8 cellular contexts compared by ENCODE assay signal in the genomic region with DNA sequence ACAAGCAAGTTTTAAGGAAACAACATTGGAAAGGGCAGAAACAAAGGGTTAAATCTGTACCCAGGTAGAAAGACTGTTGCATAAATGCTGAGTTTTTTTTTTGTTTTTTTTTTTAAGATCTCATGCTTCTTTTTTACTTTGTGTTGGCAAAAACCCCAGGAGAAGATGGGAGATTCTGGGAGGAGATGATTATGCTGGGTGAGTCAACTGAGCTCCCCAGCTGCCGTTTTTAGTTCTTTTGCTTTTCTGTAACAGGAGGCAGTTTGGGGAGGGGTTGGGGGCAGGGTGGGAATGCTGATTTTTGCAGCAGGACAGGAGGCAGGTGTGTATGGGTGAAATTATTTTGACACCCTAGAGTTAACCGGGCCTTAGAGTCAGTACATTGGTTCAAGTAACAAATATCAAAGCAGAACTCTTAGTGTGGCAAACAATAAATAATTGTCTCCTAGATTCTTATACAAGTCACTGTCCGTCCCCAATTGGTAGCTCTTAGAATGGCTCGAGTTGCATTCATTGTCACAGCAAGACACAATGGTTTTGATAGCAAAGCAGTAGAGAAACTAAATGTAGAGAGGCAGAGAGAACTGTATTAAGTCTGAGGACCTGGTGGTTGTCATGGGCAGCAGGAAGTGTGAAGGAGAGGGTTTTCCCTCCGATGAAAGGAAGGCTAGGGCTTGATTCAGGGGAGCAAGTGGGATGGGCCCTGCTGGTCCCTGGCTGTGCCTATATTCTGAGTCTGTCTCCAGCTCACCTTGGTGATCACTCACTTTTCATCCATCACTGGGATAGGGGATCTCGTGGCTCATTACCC. TPM values are rescaled to one million over a fixed set of nuclear protein-coding genes. Genes with fewer than 3 reads are reported as not detected.
DNase-seq lines count a peak whose midpoint lies in the region; ATAC-seq, FAIRE-seq and TF ChIP-seq lines count a peak whose summit lies in the region.

No MANE protein-coding gene starts in this region.

- no peak overlapping the region for H2AFZ ChIP-seq in GM23338
- H2AFZ ChIP-seq in keratinocyte (ENCODE audit: control insufficient read depth, low read length) = no peak overlapping the region
- no peak overlapping the region for H2AFZ ChIP-seq in MM.1S (ENCODE audit: low read length)

- DNase-seq in A172 (ENCODE audit: low spot score) (peak; percentile 36), GM23338 (ENCODE audit: low spot score) (no peak), astrocyte of the cerebellum (ENCODE audit: low read depth) (peak; percentile 41), keratinocyte (ENCODE audit: low read depth, low spot score) (no peak), sigmoid colon (no peak), GM19239 (ENCODE audit: insufficient read length, low spot score) (no peak), MM.1S (no peak)

- FAIRE-seq in keratinocyte (lab: Jason Lieb, UNC) (no peak), GM19239 (lab: Jason Lieb, UNC) (no peak)

- TF ChIP-seq CTCF in GM23338 (conservative IDR thresholded peaks at IDR 0.05; ENCODE audit: low read depth in 2 of 2) (no peak), astrocyte of the cerebellum (IDR thresholded peaks at IDR 0.05; ENCODE audit: low read depth, low read length, missing control alignments) (no peak), keratinocyte (optimal IDR thresholded peaks at IDR 0.05 in 1 of 3, IDR thresholded peaks at IDR 0.05 in 1 of 3, conservative IDR thresholded peaks at IDR 0.05 in 1 of 3; ENCODE audit: extremely low read depth in 1 of 3, insufficient read depth in 2 of 3, low read length in 3 of 3) (no peak), sigmoid colon (IDR thresholded peaks at IDR 0.05) (no peak), MM.1S (IDR thresholded peaks at IDR 0.05; ENCODE audit: low read length) (no peak)

- peak overlapping the region; percentile 77; the same call in 1 of the 2 replicates for H3K27ac ChIP-seq in GM23338 (ENCODE audit: low read depth)
- H3K27ac ChIP-seq in keratinocyte (ENCODE audit: control insufficient read depth, insufficient read depth, low read length) = peak overlapping the region; percentile 29
- no peak overlapping the region for H3K27ac ChIP-seq in sigmoid colon
- H3K27ac ChIP-seq in MM.1S (ENCODE audit: low read length) = no peak overlapping the region

- in situ Hi-C loops in astrocyte of the cerebellum (cut with HindIII; ENCODE audit: low sequenced_read_pairs) = no loop called here

- no peak for TF ChIP-seq POLR2A in sigmoid colon (IDR thresholded peaks at IDR 0.05)

- H4K20me1 ChIP-seq in GM23338 (replicated peaks; ENCODE audit: insufficient read depth) (peaks cover 61% of the 10 kb centered on the region), keratinocyte (ENCODE audit: control insufficient read depth, extremely low read depth, insufficient read depth, low read length) (peaks cover 11% of the 10 kb centered on the region), MM.1S (ENCODE audit: insufficient read depth, low read length) (no peaks in the 10 kb centered on the region)

- H3K4me3 Mint-ChIP-seq in GM23338 = peak overlapping the region; percentile 20; the same call in 2 of the 3 replicates

- H3K36me3 Mint-ChIP-seq in GM23338 (ENCODE audit: low read depth) = peaks cover 10% of the 10 kb centered on the region; the same call in 2 of the 3 replicates

- H3K27ac Mint-ChIP-seq in GM23338 = peak overlapping the region; percentile 60

- WGBS in sigmoid colon, 2 donors = 46 to 57% methylated on average over 6 of the region's 6 CpGs

- intact Hi-C loops in sigmoid colon (cut with DNase I) = no loop called here

- H3K9me3 Mint-ChIP-seq in GM23338 = no peaks in the 10 kb centered on the region; the same call in 2 of the 3 replicates

- H3K9me2 ChIP-seq in GM23338 (ENCODE audit: insufficient read depth) (no peaks in the 10 kb centered on the region), MM.1S (replicated peaks; ENCODE audit: insufficient read depth, low read length) (no peaks in the 10 kb centered on the region)

- dilution Hi-C loops in keratinocyte (cut with MboI; ENCODE audit: extremely low pct_ligation_motif_present, low sequenced_read_pairs) = no loop called here

- ATAC-seq in GM23338 (peak; percentile 14), HG02588 (IDR thresholded peaks at IDR 0.05; ENCODE audit: unreplicated experiment) (no peak)

- H3K4me2 ChIP-seq in GM23338 = peak overlapping the region; percentile 71
- peak overlapping the region; percentile 6 for H3K4me2 ChIP-seq in keratinocyte (ENCODE audit: control insufficient read depth, extremely low read depth, insufficient read depth, low read depth, low read length)
- H3K4me2 ChIP-seq in MM.1S (ENCODE audit: low read depth, low read length) = no peak overlapping the region

- peaks cover 67% of the 10 kb centered on the region for H3K4me1 Mint-ChIP-seq in GM23338

- H3K4me3 ChIP-seq in GM23338 (no peak overlapping the region), astrocyte of the cerebellum (ENCODE audit: low read depth, low read length) (no peak overlapping the region), keratinocyte (ENCODE audit: control insufficient read depth in 2 of 3, extremely low read depth in 1 of 3, insufficient read depth in 2 of 3, low read depth in 1 of 3, low read length in 3 of 3) (no peak overlapping the region), sigmoid colon (no peak overlapping the region), MM.1S (ENCODE audit: low read length) (no peak overlapping the region)

- no peaks in the 10 kb centered on the region for H3K27me3 ChIP-seq in GM23338 (ENCODE audit: insufficient read depth)
- H3K27me3 ChIP-seq in keratinocyte (ENCODE audit: control insufficient read depth, extremely low read depth, insufficient read depth, low read length) = no peaks in the 10 kb centered on the region
- H3K27me3 ChIP-seq in sigmoid colon = no peaks in the 10 kb centered on the region
- no peaks in the 10 kb centered on the region for H3K27me3 ChIP-seq in MM.1S (replicated peaks; ENCODE audit: insufficient read depth, low read length)

- H3K9me3 ChIP-seq in keratinocyte (ENCODE audit: control insufficient read depth, low read depth, low read length) (no peaks in the 10 kb centered on the region), sigmoid colon (no peaks in the 10 kb centered on the region), MM.1S (replicated peaks; ENCODE audit: insufficient read depth, low read length) (no peaks in the 10 kb centered on the region)

- H3K79me2 ChIP-seq in GM23338 (replicated peaks; ENCODE audit: insufficient read depth) (peaks cover 95% of the 10 kb centered on the region), keratinocyte (ENCODE audit: control insufficient read depth, insufficient read depth, low read length) (peaks cover 69% of the 10 kb centered on the region), MM.1S (ENCODE audit: low read length) (peaks cover 90% of the 10 kb centered on the region)

- H3K27me3 Mint-ChIP-seq in GM23338 (ENCODE audit: insufficient read depth, low read depth, poor library complexity) = peaks cover 8% of the 10 kb centered on the region

- no peak overlapping the region for H3K9ac ChIP-seq in keratinocyte (ENCODE audit: control insufficient read depth, extremely low read depth, insufficient read depth, low read length)
- H3K9ac ChIP-seq in MM.1S (ENCODE audit: low read length) = no peak overlapping the region

- TF ChIP-seq EP300 in sigmoid colon (IDR thresholded peaks at IDR 0.05) = no peak

- no peaks in the 10 kb centered on the region for H3K36me3 ChIP-seq in GM23338 (ENCODE audit: insufficient read depth)
- peaks cover 7 to 8% of the 10 kb centered on the region in 2 experiments for H3K36me3 ChIP-seq in keratinocyte (ENCODE audit: control insufficient read depth in 2 of 2, extremely low read depth in 1 of 2, insufficient read depth in 2 of 2, low read length in 2 of 2)
- no peaks in the 10 kb centered on the region for H3K36me3 ChIP-seq in sigmoid colon
- no peaks in the 10 kb centered on the region for H3K36me3 ChIP-seq in MM.1S (replicated peaks; ENCODE audit: insufficient read depth, low read length)

- H3K4me1 ChIP-seq in GM23338 (ENCODE audit: insufficient read depth) (peaks cover 37% of the 10 kb centered on the region), keratinocyte (ENCODE audit: control insufficient read depth, extremely low read depth, insufficient read depth, low read length) (peaks cover 12% of the 10 kb centered on the region), sigmoid colon (peaks cover 0 to 46% (median 24%) of the 10 kb centered on the region in 4 donors), MM.1S (ENCODE audit: low read length) (no peaks in the 10 kb centered on the region)

- H3K9me1 ChIP-seq in keratinocyte (ENCODE audit: control insufficient read depth, extremely low read depth, insufficient read depth, low read length) = peaks cover 5% of the 10 kb centered on the region

- peaks cover 16% of the 10 kb centered on the region for H3F3A ChIP-seq in GM23338 (replicated peaks; ENCODE audit: low read depth)
- H3F3A ChIP-seq in MM.1S (ENCODE audit: insufficient read depth, low read length) = no peaks in the 10 kb centered on the region

RNA-seq across cellular contexts. Expression of gene RCOR2, which starts 36.7 kb away (rescaled TPM):
- 0.05 and 0.14 TPM in 2 replicates for total RNA-seq in A172 (2014; rRNA removed; shearing (Covaris generic))
- total RNA-seq in GM23338 (2014; rRNA removed; shearing (Covaris generic)) = 60.1 and 66.9 TPM in 2 replicates
- polyA plus RNA-seq in GM23338 (2016; fragmentation: Nextera tagmentation; extraction: Ambion mirVana) (4.7 and 5.5 TPM in 2 replicates), keratinocyte (0.35 to 0.62 TPM (median 0.46 TPM) in 3 replicates), sigmoid colon (1 to 10 TPM in 1 of 3 donors, under 1 TPM in 2; 0.60 to 2.4 (median 0.69) TPM)
- polyA plus RNA-seq in keratinocyte (2011; ENCODE audit: low read depth) = 0.15 TPM
- polyA plus RNA-seq in keratinocyte (2011; cell fraction: cytosol; rRNA removed) = 0.22 and 0.44 TPM in 2 replicates
- 0.28 and 0.40 TPM in 2 replicates for polyA plus RNA-seq in keratinocyte (2011; cell fraction: nucleus; rRNA removed)
- polyA plus RNA-seq in keratinocyte (2012; ENCODE audit: low replicate concordance) = 0.07 and 0.47 TPM in 2 replicates
- 0.13 to 0.95 TPM (median 0.38 TPM) in 3 replicates for polyA minus RNA-seq in keratinocyte
- 0.96 TPM for polyA minus RNA-seq in keratinocyte (2011; cell fraction: cytosol; rRNA and poly(A)+ RNA removed)
- polyA minus RNA-seq in keratinocyte (2011; cell fraction: nucleus; rRNA and poly(A)+ RNA removed) = not detected in 2 replicates
- under 1 TPM; 0.49 to 0.83 (median 0.70) TPM for total RNA-seq in sigmoid colon

RNA-seq across cellular contexts. Expression of gene MARK2, which starts 41.3 kb away (rescaled TPM):
- total RNA-seq in A172 (2014; rRNA removed; shearing (Covaris generic)) = 14.8 TPM in 2 replicates
- total RNA-seq in GM23338 (2014; rRNA removed; shearing (Covaris generic)) = 42.6 and 45.9 TPM in 2 replicates
- polyA plus RNA-seq in GM23338 (2016; fragmentation: Nextera tagmentation; extraction: Ambion mirVana) (15.8 and 18.7 TPM in 2 replicates), keratinocyte (18.6 to 35.2 TPM (median 20.8 TPM) in 3 replicates), sigmoid colon (10 to 100 TPM; 25.8 to 49.3 (median 44.2) TPM)
- 27.1 TPM for polyA plus RNA-seq in keratinocyte (2011; ENCODE audit: low read depth)
- 24.1 and 28.4 TPM in 2 replicates for polyA plus RNA-seq in keratinocyte (2011; cell fraction: cytosol; rRNA removed)
- 39.0 and 42.8 TPM in 2 replicates for polyA plus RNA-seq in keratinocyte (2011; cell fraction: nucleus; rRNA removed)
- 21.5 and 31.4 TPM in 2 replicates for polyA plus RNA-seq in keratinocyte (2012; ENCODE audit: low replicate concordance)
- polyA minus RNA-seq in keratinocyte = 26.5 to 45.0 TPM (median 29.9 TPM) in 3 replicates
- 51.0 TPM for polyA minus RNA-seq in keratinocyte (2011; cell fraction: cytosol; rRNA and poly(A)+ RNA removed)
- 37.9 and 42.1 TPM in 2 replicates for polyA minus RNA-seq in keratinocyte (2011; cell fraction: nucleus; rRNA and poly(A)+ RNA removed)
- 10 to 100 TPM; 14.3 to 24.6 (median 18.2) TPM for total RNA-seq in sigmoid colon

RNA-seq across cellular contexts. Expression of gene NAA40, which starts 58.6 kb away (rescaled TPM):
- total RNA-seq in A172 (2014; rRNA removed; shearing (Covaris generic)) = 12.5 and 19.8 TPM in 2 replicates
- total RNA-seq in GM23338 (2014; rRNA removed; shearing (Covaris generic)) = 24.6 and 26.8 TPM in 2 replicates
- polyA plus RNA-seq in GM23338 (2016; fragmentation: Nextera tagmentation; extraction: Ambion mirVana) (10.1 and 12.1 TPM in 2 replicates), keratinocyte (8.9 to 23.2 TPM (median 13.5 TPM) in 3 replicates), sigmoid colon (10 to 100 TPM in 2 of 3 donors, 1 to 10 TPM in 1; 7.2 to 22.9 (median 11.1) TPM)
- polyA plus RNA-seq in keratinocyte (2011; ENCODE audit: low read depth) = 2.7 TPM
- 10.0 and 10.2 TPM in 2 replicates for polyA plus RNA-seq in keratinocyte (2011; cell fraction: cytosol; rRNA removed)
- polyA plus RNA-seq in keratinocyte (2011; cell fraction: nucleus; rRNA removed) = 46.9 and 48.5 TPM in 2 replicates
- polyA plus RNA-seq in keratinocyte (2012; ENCODE audit: low replicate concordance) = 4.1 and 13.0 TPM in 2 replicates
- 6.8 to 14.7 TPM (median 10.9 TPM) in 3 replicates for polyA minus RNA-seq in keratinocyte
- polyA minus RNA-seq in keratinocyte (2011; cell fraction: cytosol; rRNA and poly(A)+ RNA removed) = 3.5 TPM
- 7.3 and 13.0 TPM in 2 replicates for polyA minus RNA-seq in keratinocyte (2011; cell fraction: nucleus; rRNA and poly(A)+ RNA removed)
- 10 to 100 TPM in 1 of 4 donors, 1 to 10 TPM in 3; 5.4 to 18.0 (median 6.8) TPM for total RNA-seq in sigmoid colon

Comparison
In these comparisons a context has a peak if more than half of its experiments do, and no peak if none do; other contexts are left out.
1. DNase-seq: peak in A172 (single experiment) and astrocyte of the cerebellum (single experiment); none in GM23338 (single experiment), keratinocyte (single experiment), sigmoid colon (single experiment), GM19239 (single experiment) and MM.1S (single experiment).
2. H3K27ac ChIP-seq: peak in GM23338 (single experiment) and keratinocyte (single experiment); none in sigmoid colon (0 of 4) and MM.1S (single experiment).
3. RNA of gene RCOR2, which starts 36.7 kb away (total RNA-seq): 60.1 to 66.9 TPM in GM23338; 0.49 to 0.83 TPM in sigmoid colon and 0.05 to 0.14 TPM in A172; every median in the first group is over 10 times any median in the second.